ENCODE assay signal across 7 cellular contexts in the genomic region with DNA sequence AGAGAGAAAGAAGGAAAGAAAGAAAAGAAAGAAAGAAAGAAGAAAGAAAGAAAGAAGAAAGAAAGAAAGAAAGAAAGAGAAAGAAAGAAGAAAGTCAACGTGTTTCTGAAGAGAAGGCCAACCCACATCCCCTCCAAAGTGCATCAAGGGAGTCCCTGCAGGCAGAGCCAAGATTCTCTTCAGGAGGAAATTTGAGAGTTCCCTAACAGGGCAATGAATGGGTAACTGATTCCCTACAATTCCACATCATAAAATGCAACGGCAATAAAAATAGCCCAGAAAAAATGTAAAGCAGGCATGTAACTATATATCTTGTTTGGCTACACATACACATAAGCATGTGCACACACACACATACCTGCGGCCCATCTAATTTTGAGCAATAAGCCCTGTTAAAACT. TPM values are rescaled to one million over a fixed set of nuclear protein-coding genes. Genes with fewer than 3 reads are reported as not detected.
"Had no signal": no experiment of that assay in that cellular context is flagged by ENCODE, and none has a peak within 500 bp of the region (broad histone marks: within the 10 kb centered on the region; RNA-seq: fewer than 3 reads in every experiment).

No MANE protein-coding gene starts in this region.

RNA-seq across cellular contexts. Expression of gene SFTPA2, which starts 15.8 kb away (rescaled TPM):
- total RNA-seq: GM23248, GM23338, H1, H4, H7, H9, HFFc6 had no signal
- polyA plus RNA-seq: GM23248, GM23338, H1 had no signal
